ENCODE assay signal across 8 cellular contexts in the genomic region with DNA sequence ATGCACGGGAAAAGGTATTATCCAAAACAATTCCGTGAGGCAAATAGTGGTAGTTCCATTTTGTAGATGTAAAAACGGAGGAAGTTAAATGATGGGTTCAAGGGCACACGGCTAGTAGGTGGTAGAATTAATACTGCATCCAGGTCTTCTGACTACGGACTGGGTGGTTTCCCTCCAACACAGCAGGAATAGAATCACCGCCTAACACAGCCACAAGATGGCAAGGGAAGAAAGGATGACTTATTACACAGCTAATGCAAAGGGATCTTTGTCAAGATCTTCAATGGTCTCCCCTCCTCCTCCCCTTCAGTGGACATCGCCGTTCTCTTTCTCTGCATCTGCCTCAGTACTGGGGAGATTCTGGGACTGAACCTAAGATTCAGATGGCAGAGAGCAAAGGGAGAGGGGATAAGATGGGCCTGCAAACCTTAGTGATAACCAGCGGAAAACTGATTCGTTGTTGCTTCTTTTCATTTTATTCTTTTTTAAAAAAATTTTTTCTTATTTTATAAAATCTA. TPM values are rescaled to one million over a fixed set of nuclear protein-coding genes. Genes with fewer than 3 reads are reported as not detected.
A peak's percentile ranks its signal among the peaks of the same experiment; 100 is the strongest.
DNase-seq lines count a peak whose midpoint lies in the region; ATAC-seq and TF ChIP-seq lines count a peak whose summit lies in the region.

No MANE protein-coding gene starts in this region.

- CTCF ChIA-PET in PC-3 (lab: Charles Lee) (no interaction called here), mammary epithelial cell (lab: Charles Lee; ENCODE audit: low non-redundant PET) (no interaction called here)

- POLR2A ChIA-PET in PC-3 (lab: Charles Lee; ENCODE audit: unreplicated experiment), result no interaction called here

- H3K4me1 ChIP-seq in PC-3 (ENCODE audit: insufficient read depth, low read length), result peaks cover 12% of the 10 kb centered on the region; the same call in 1 of the 2 replicates
- peaks cover 27% of the 10 kb centered on the region for H3K4me1 ChIP-seq in mammary epithelial cell (ENCODE audit: insufficient read depth, low read length)

- H3K9ac ChIP-seq in PC-3 (ENCODE audit: low read length) (peak overlapping the region; percentile 99), mammary epithelial cell (ENCODE audit: insufficient read depth, low read length) (peak overlapping the region; percentile 96)

- H3K36me3 ChIP-seq in PC-3 (ENCODE audit: low read depth, low read length) (peaks cover 14% of the 10 kb centered on the region; the same call in 1 of the 2 replicates), mammary epithelial cell (ENCODE audit: insufficient read depth, low read length) (peaks cover 6% of the 10 kb centered on the region)

- H3K27ac ChIP-seq in PC-3 (ENCODE audit: low read length) (peak overlapping the region; percentile 57), mammary epithelial cell (ENCODE audit: insufficient read depth, low read depth, low read length) (peak overlapping the region; percentile 86)

- peak; percentile 61 for ATAC-seq in GM19395 (IDR thresholded peaks at IDR 0.05; ENCODE audit: unreplicated experiment)
- ATAC-seq in HG03520 (IDR thresholded peaks at IDR 0.05; ENCODE audit: unreplicated experiment), result peak; percentile 38
- peak; percentile 64 for ATAC-seq in PC-3

- intact Hi-C loops in PC-3 (cut with micrococcal nuclease), result loop anchor here (5.0 kb wide), 3 partner anchors 70 to 265 kb away; a partner anchor contains a TSS
- intact Hi-C loops in mammary epithelial cell (cut with micrococcal nuclease), result loop anchor here (2.0 to 5.0 kb wide), 3 partner anchors 90 to 264 kb away; a partner anchor contains a TSS

- TSS peak; percentile 92 for BruUV-seq in PC-3 (replicated peaks; lab: Mats Ljungman, UMichigan)
- TSS peak; percentile 80 for BruUV-seq in mammary epithelial cell (replicated peaks; lab: Mats Ljungman, UMichigan)

- H3K4me3 ChIP-seq in PC-3 (ENCODE audit: low read length) (peak overlapping the region; percentile 95), mammary epithelial cell (replicated peaks in 1 of 3; ENCODE audit: insufficient read depth in 1 of 3, low read depth in 2 of 3, low read length in 3 of 3) (peak overlapping the region; percentile 54 to 93 (median 90))

- in situ Hi-C loops in mammary epithelial cell (cut with MboI; ENCODE audit: low sequenced_read_pairs in 2 of 2), result loop anchor here (10.0 to 25.0 kb wide), 3 partner anchors 142 to 250 kb away; a partner anchor contains a TSS

- H3K9me3 ChIP-seq in PC-3 (ENCODE audit: low read length) (no peaks in the 10 kb centered on the region), mammary epithelial cell (replicated peaks; ENCODE audit: insufficient read depth, low read length) (no peaks in the 10 kb centered on the region)

- WGBS in mammary epithelial cell (ENCODE audit: low coverage, missing lambda C conversion rate), result 16% methylated on average over 10 of the region's 10 CpGs

- dilution Hi-C loops in mammary epithelial cell (cut with HindIII; ENCODE audit: low sequenced_read_pairs), result no loop called here

- peak; percentile 49 for DNase-seq in D341Med (ENCODE audit: low spot score)
- DNase-seq in PC-3, result peak; percentile 23
- DNase-seq in mammary epithelial cell, result peak; percentile 60
- DNase-seq in kidney tubule cell (ENCODE audit: low spot score), result peak; percentile 61
- DNase-seq in stimulated activated CD8-positive, alpha-beta memory T cell treated with anti-CD3 and anti-CD28 coated beads, Interleukin-4, amount 100 ng/mL, for 48 hours, result peak; percentile 38
- DNase-seq in GM19240 (ENCODE audit: insufficient read length, low spot score), result no peak

- no peaks in the 10 kb centered on the region for H3F3A ChIP-seq in PC-3 (ENCODE audit: low read length, unreplicated experiment)

- H2AFZ ChIP-seq in PC-3 (ENCODE audit: low read length) (peak overlapping the region; percentile 94), mammary epithelial cell (ENCODE audit: low read depth, low read length) (peak overlapping the region; percentile 96)

- no peaks in the 10 kb centered on the region for H4K20me1 ChIP-seq in PC-3 (ENCODE audit: low read length)
- H4K20me1 ChIP-seq in mammary epithelial cell (ENCODE audit: insufficient read depth, low read length), result no peaks in the 10 kb centered on the region

- peak overlapping the region; percentile 95 for H3K4me2 ChIP-seq in PC-3 (ENCODE audit: low read length)
- H3K4me2 ChIP-seq in mammary epithelial cell (ENCODE audit: insufficient read depth, low read depth, low read length), result peak overlapping the region; percentile 71

- TF ChIP-seq CTCF in PC-3 (conservative IDR thresholded peaks at IDR 0.05; ENCODE audit: low read depth, low read length), result 0 out of 2 replicates have a peak, but pooled peaks have one; percentile 16
- peak in 1 of 2 donors; percentile 50 for TF ChIP-seq CTCF in mammary epithelial cell (conservative IDR thresholded peaks at IDR 0.05 in 1 of 2, IDR thresholded peaks at IDR 0.05 in 1 of 2; ENCODE audit: extremely low read depth in 1 of 2, insufficient read depth in 1 of 2, low read depth in 1 of 2, low read length in 2 of 2)

- no peaks in the 10 kb centered on the region for H3K9me2 ChIP-seq in PC-3 (replicated peaks; ENCODE audit: low read length)

- H3K79me2 ChIP-seq in PC-3 (ENCODE audit: low read length) (peaks cover 46% of the 10 kb centered on the region), mammary epithelial cell (ENCODE audit: insufficient read depth, low read length) (peaks cover 46% of the 10 kb centered on the region)

- H3K27me3 ChIP-seq in PC-3 (ENCODE audit: low read length) (no peaks in the 10 kb centered on the region), mammary epithelial cell (ENCODE audit: insufficient read depth, low read length) (no peaks in the 10 kb centered on the region)

RNA-seq across cellular contexts. Expression of a gene that starts 0.6 kb away (rescaled TPM):
- 29.0 and 42.4 TPM in 2 replicates for total RNA-seq in PC-3 (2014; rRNA removed)
- 10 to 100 TPM; 23.9 to 25.8 TPM for total RNA-seq in mammary epithelial cell
- polyA plus RNA-seq in mammary epithelial cell, result 22.4 TPM
- polyA minus RNA-seq in mammary epithelial cell, result 33.2 TPM
